Comparison of ENCODE assay signal across 23 cellular contexts in genomic region chr15:85525755-85526154, GRCh38.
DNase-seq lines count a peak whose midpoint lies in the region; ATAC-seq and TF ChIP-seq lines count a peak whose summit lies in the region.
"Had no signal": no experiment of that assay in that cellular context is flagged by ENCODE, and none has a peak within 500 bp of the region (broad histone marks: within the 10 kb centered on the region; RNA-seq: fewer than 3 reads in every experiment).

No MANE protein-coding gene starts in this region.

- DNase-seq in OCI-LY7 (ENCODE audit: low spot score) = peak; percentile 20
- DNase-seq in cerebellar nuclear complex (lab: John Stamatoyannopoulos, UW) = no peak
- DNase-seq in GOT3 (lab: John Stamatoyannopoulos, UW) = no peak
- no peak for DNase-seq in islet precursor cell
- DNase-seq: activated CD4-positive, CD25-positive, alpha-beta regulatory T cell treated with anti-CD3 and anti-CD28 coated beads, Interleukin-2, amount 50 U/mL, for 72 hours; activated naive CD8-positive, alpha-beta T cell treated with anti-CD3 and anti-CD28 coated beads for 36 hours; effector CD4-positive, alpha-beta T cell; erythroblast; foreskin keratinocyte; mucosa of descending colon; NCI-H1105 treated with DMSO at 0.1 percent for 48 hours; NCI-H2081; SHP77 treated with DMSO at 0.1 percent for 48 hours; stimulated activated CD4-positive, alpha-beta T cell treated with anti-CD3 and anti-CD28 coated beads, Interleukin-2, amount 100 ng/mL, for 48 hours; stimulated activated naive CD8-positive, alpha-beta T cell treated with anti-CD3 and anti-CD28 coated beads, Interleukin-15, amount 100 ng/mL, for 72 hours had no signal

- peaks cover 31% of the 10 kb centered on the region for H3K4me1 Mint-ChIP-seq in nephron

- H3K9me2 ChIP-seq in DOHH2 (replicated peaks; ENCODE audit: control insufficient read depth, low read length) (no peaks in the 10 kb centered on the region), OCI-LY7 (ENCODE audit: insufficient read depth, low read length) (no peaks in the 10 kb centered on the region)

- H3F3A ChIP-seq in DOHH2 (ENCODE audit: control insufficient read depth, insufficient read depth) = no peaks in the 10 kb centered on the region

- CTCF ChIA-PET in OCI-LY7 (lab: Charles Lee; ENCODE audit: unreplicated experiment) = no interaction called here

- H3K4me3 ChIP-seq in DOHH2 (ENCODE audit: low read length) = peak overlapping the region; percentile 32
- no peak overlapping the region for H3K4me3 ChIP-seq in OCI-LY7 (ENCODE audit: low read depth, low read length, poor library complexity, severe bottlenecking)
- H3K4me3 ChIP-seq: mucosa of descending colon, smooth muscle cell, tibial nerve had no signal

- no peaks in the 10 kb centered on the region for H3K27me3 Mint-ChIP-seq in nephron (ENCODE audit: low read depth)
- H3K27me3 Mint-ChIP-seq: activated naive CD8-positive, alpha-beta T cell treated with anti-CD3 and anti-CD28 coated beads for 36 hours; stimulated activated naive CD8-positive, alpha-beta T cell treated with anti-CD3 and anti-CD28 coated beads, Interleukin-15, amount 100 ng/mL, for 72 hours had no signal

- peaks cover 26% of the 10 kb centered on the region for H3K79me2 ChIP-seq in DOHH2 (ENCODE audit: control insufficient read depth, low read length)
- H3K79me2 ChIP-seq in OCI-LY7 (ENCODE audit: insufficient read depth, low read depth, low read length) = peaks cover 30% of the 10 kb centered on the region; the same call in 1 of the 2 replicates

- H3K9me3 ChIP-seq in DOHH2 (ENCODE audit: control insufficient read depth, insufficient read depth, low read length) = no peaks in the 10 kb centered on the region
- no peaks in the 10 kb centered on the region for H3K9me3 ChIP-seq in OCI-LY7 (ENCODE audit: low read length)
- H3K9me3 ChIP-seq: mucosa of descending colon, tibial nerve had no signal

- TF ChIP-seq CTCF in DOHH2 (IDR thresholded peaks at IDR 0.05; ENCODE audit: low read depth, low read length, poor library complexity, severe bottlenecking) = no peak
- TF ChIP-seq CTCF in OCI-LY7 (conservative IDR thresholded peaks at IDR 0.05; ENCODE audit: low read length) = no peak
- TF ChIP-seq CTCF in nephron (IDR thresholded peaks at IDR 0.05; ENCODE audit: unreplicated experiment in 3 of 3) = no peak

- peak overlapping the region in 2 of 3 experiments; percentile 23 to 24 for H3K27ac Mint-ChIP-seq in nephron

- H3K27me3 ChIP-seq in DOHH2 (ENCODE audit: control insufficient read depth, low read length) = no peaks in the 10 kb centered on the region
- H3K27me3 ChIP-seq: foreskin keratinocyte, tibial nerve had no signal

- H4K20me1 ChIP-seq in DOHH2 (ENCODE audit: control insufficient read depth, insufficient read depth, low read depth, low read length) (no peaks in the 10 kb centered on the region), OCI-LY7 (ENCODE audit: insufficient read depth, low read length) (no peaks in the 10 kb centered on the region)

- H3K9me3 Mint-ChIP-seq in nephron = no peaks in the 10 kb centered on the region
- H3K9me3 Mint-ChIP-seq: activated naive CD8-positive, alpha-beta T cell treated with anti-CD3 and anti-CD28 coated beads for 36 hours; activated T-helper 1 cell treated with anti-CD3 and anti-CD28 coated beads, Interleukin-12 subunit alpha, Interleukin-12 subunit beta, Interleukin-2, Interleukin-4 antibody, amounts not matched to agents 30 ng/mL and 10 ng/mL and 1 ng/mL, durations not matched to agents 14 hours and 24 hours and 36 hours; stimulated activated naive CD8-positive, alpha-beta T cell treated with anti-CD3 and anti-CD28 coated beads, Interleukin-15, amount 100 ng/mL, for 72 hours had no signal

- intact Hi-C loops in OCI-LY7 (cut with micrococcal nuclease; ENCODE audit: unreplicated experiment) = no loop called here

- peaks cover 41% of the 10 kb centered on the region for H3K36me3 Mint-ChIP-seq in nephron (ENCODE audit: low read depth)

- H3K4me1 ChIP-seq in DOHH2 (ENCODE audit: control insufficient read depth, low read length) (peaks cover 43% of the 10 kb centered on the region), OCI-LY7 (ENCODE audit: insufficient read depth, low read length, poor library complexity, severe bottlenecking) (peaks cover 19% of the 10 kb centered on the region)

- no TSS peak for BruUV-seq in OCI-LY7 (replicated peaks; lab: Mats Ljungman, UMichigan)

- H3K36me3 ChIP-seq in DOHH2 (ENCODE audit: control insufficient read depth, low read length) = peaks cover 23% of the 10 kb centered on the region
- peaks cover 84% of the 10 kb centered on the region for H3K36me3 ChIP-seq in OCI-LY7 (ENCODE audit: insufficient read depth, low read length)

- ATAC-seq in GM21390 (IDR thresholded peaks at IDR 0.05; ENCODE audit: unreplicated experiment) (peak; percentile 55), HG03469 (IDR thresholded peaks at IDR 0.05; ENCODE audit: unreplicated experiment) (no peak)
- ATAC-seq: foreskin keratinocyte; mucosa of descending colon; stimulated activated naive CD8-positive, alpha-beta T cell treated with anti-CD3 and anti-CD28 coated beads, Interleukin-15, amount 100 ng/mL, for 72 hours had no signal

- H3K4me3 Mint-ChIP-seq in nephron = no peak overlapping the region
- H3K4me3 Mint-ChIP-seq: activated naive CD8-positive, alpha-beta T cell treated with anti-CD3 and anti-CD28 coated beads for 36 hours; activated T-helper 1 cell treated with anti-CD3 and anti-CD28 coated beads, Interleukin-12 subunit alpha, Interleukin-12 subunit beta, Interleukin-2, Interleukin-4 antibody, amounts not matched to agents 30 ng/mL and 10 ng/mL and 1 ng/mL, durations not matched to agents 14 hours and 24 hours and 36 hours; stimulated activated naive CD8-positive, alpha-beta T cell treated with anti-CD3 and anti-CD28 coated beads, Interleukin-15, amount 100 ng/mL, for 72 hours had no signal

- POLR2A ChIA-PET in OCI-LY7 (lab: Charles Lee) = no interaction called here

- H3K27ac ChIP-seq in DOHH2 (ENCODE audit: low read depth, low read length) = 0 out of 2 replicates have a peak overlapping the region, but pooled peaks have one; percentile 14
- H3K27ac ChIP-seq in OCI-LY7 (ENCODE audit: low read depth, low read length, poor library complexity, severe bottlenecking) = peak overlapping the region; percentile 19
- H3K27ac ChIP-seq: foreskin keratinocyte, HL-60, tibial nerve had no signal

- peak overlapping the region; percentile 56 for H3K4me2 ChIP-seq in DOHH2 (ENCODE audit: low read length)
- H3K4me2 ChIP-seq in OCI-LY7 (ENCODE audit: low read length) = peak overlapping the region; percentile 48
- H3K4me2 ChIP-seq: smooth muscle cell had no signal

- H2AFZ ChIP-seq in OCI-LY7 (ENCODE audit: low read length) = no peak overlapping the region
